In genomic region chr5:13786016-13786415, GRCh38 we compare ENCODE assay signal across 24 cellular contexts.
"Had no signal": no experiment of that assay in that cellular context is flagged by ENCODE, and none has a peak within 500 bp of the region (broad histone marks: within the 10 kb centered on the region; RNA-seq: fewer than 3 reads in every experiment).

No MANE protein-coding gene starts in this region.

- H3K4me3 Mint-ChIP-seq: dendritic cell treated with granulocyte-macrophage colony-stimulating factor and Interleukin-4, amounts not matched to agents 40 ng/mL and 50 ng/mL, for 4 days; effector memory CD8-positive, alpha-beta T cell; endodermal cell had no signal

- H3K27ac Mint-ChIP-seq: dendritic cell treated with granulocyte-macrophage colony-stimulating factor and Interleukin-4, amounts not matched to agents 40 ng/mL and 50 ng/mL, for 4 days; effector memory CD8-positive, alpha-beta T cell; endodermal cell had no signal

- FAIRE-seq: colon, endometrium, endothelial cell of umbilical vein, frontal cortex had no signal

- DNase-seq: colonic mucosa; cortex of kidney; dermis blood vessel endothelial cell; effector CD4-positive, alpha-beta T cell; effector CD8-positive, alpha-beta T cell; effector memory CD4-positive, alpha-beta T cell; effector memory CD8-positive, alpha-beta T cell; endodermal cell; erythroblast; esophagus squamous epithelium; foreskin fibroblast; foreskin keratinocyte; foreskin melanocyte; gastrocnemius medialis; glutamatergic neuron; head of caudate nucleus; heart left ventricle had no signal

- H3K27me3 Mint-ChIP-seq: dendritic cell treated with granulocyte-macrophage colony-stimulating factor and Interleukin-4, amounts not matched to agents 40 ng/mL and 50 ng/mL, for 4 days; effector memory CD8-positive, alpha-beta T cell had no signal

- ATAC-seq: effector memory CD8-positive, alpha-beta T cell; esophagus mucosa; foreskin keratinocyte; gastrocnemius medialis; gastroesophageal sphincter; heart left ventricle had no signal
